Comparison of ENCODE assay signal across 7 cellular contexts in the genomic region with DNA sequence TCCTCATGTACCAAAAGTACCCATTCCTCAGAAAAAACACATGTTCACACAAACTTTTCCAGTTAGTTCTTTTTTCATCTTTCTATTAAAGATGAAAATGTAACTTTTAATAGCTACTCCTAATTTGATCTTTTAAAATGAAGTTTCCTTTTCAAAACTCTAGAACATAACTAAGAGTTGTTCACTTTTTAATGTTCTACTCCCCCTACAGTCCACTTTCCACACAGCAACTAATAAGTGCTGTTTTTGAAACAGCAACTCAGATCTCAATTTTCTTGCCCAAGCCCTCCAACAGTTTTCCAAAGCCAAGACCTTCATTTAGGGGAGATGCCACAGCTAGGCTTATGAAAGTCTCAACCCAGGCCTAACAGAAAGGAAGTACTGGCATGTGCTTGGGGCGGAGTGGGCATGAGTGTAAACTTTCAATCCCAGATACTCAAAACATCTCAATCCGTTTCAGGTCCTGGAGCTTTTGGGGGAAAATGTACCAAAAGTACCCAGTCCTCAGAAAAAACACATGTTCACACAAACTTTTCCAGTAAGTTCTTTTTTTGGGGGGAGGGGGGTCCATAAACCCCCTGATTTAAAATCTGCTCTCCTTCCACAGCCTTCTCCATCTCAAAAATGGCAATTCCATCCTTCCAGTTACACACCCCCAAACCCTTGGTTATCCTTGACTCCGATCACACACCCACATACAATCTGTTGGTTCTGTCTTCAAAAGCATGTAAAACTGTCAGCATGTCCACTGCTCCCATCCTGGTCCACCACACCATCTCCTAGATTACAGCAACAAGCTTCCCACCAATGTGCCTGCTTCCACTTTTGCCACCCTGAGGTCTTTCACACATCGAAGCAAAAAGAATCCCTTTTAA. TPM values are rescaled to one million over a fixed set of nuclear protein-coding genes. Genes with fewer than 3 reads are reported as not detected.
A peak's percentile ranks its signal among the peaks of the same experiment; 100 is the strongest.
DNase-seq lines count a peak whose midpoint lies in the region; ATAC-seq, FAIRE-seq and TF ChIP-seq lines count a peak whose summit lies in the region.

No MANE protein-coding gene starts in this region.

- H3K79me2 ChIP-seq in H9 (ENCODE audit: insufficient read depth, low read length) (peaks cover 55% of the 10 kb centered on the region), mesendoderm (ENCODE audit: control insufficient read depth, insufficient read depth, low read length) (peaks cover 66% of the 10 kb centered on the region)

- H3K27me3 Mint-ChIP-seq in Caco-2 (ENCODE audit: insufficient read depth, unreplicated experiment), result no peaks in the 10 kb centered on the region
- H3K27me3 Mint-ChIP-seq in H9 (ENCODE audit: low read depth), result no peaks in the 10 kb centered on the region; the same call in 1 of the 2 replicates

- WGBS in H9 (ENCODE audit: extremely low coverage, insufficient read length, low lambda C conversion rate), result no CpG with 5 or more reads among the region's 4 CpGs
- no CpG with 5 or more reads among the region's 4 CpGs for WGBS in mesendoderm (ENCODE audit: extremely low coverage, insufficient coverage, low lambda C conversion rate)

- H3K18ac ChIP-seq in H9 (ENCODE audit: insufficient read length, low read depth, low read length), result no peak overlapping the region
- H3K18ac ChIP-seq in mesendoderm (ENCODE audit: low read length), result no peak overlapping the region

- H3K36me3 ChIP-seq in Caco-2 (ENCODE audit: control insufficient read depth, insufficient read depth, low read length) (no peaks in the 10 kb centered on the region; the same call in 1 of the 2 replicates), mesendoderm (ENCODE audit: control insufficient read depth, insufficient read depth, low read length) (peaks cover 2% of the 10 kb centered on the region)

- no peak for ATAC-seq in HG03460 (IDR thresholded peaks at IDR 0.05; ENCODE audit: unreplicated experiment)

- H2BK15ac ChIP-seq in H9 (ENCODE audit: low read depth, low read length), result no peak overlapping the region
- no peak overlapping the region for H2BK15ac ChIP-seq in mesendoderm (replicated peaks; ENCODE audit: low read depth)

- H3K9me3 ChIP-seq in Caco-2 (no peaks in the 10 kb centered on the region), H9 (ENCODE audit: control insufficient read depth, low read depth, low read length) (no peaks in the 10 kb centered on the region)

- no peak for FAIRE-seq in GM12891 (lab: Jason Lieb, UNC)

- no peak overlapping the region for H3T11ph ChIP-seq in H9 (ENCODE audit: low read length)

- CTCF ChIA-PET in Caco-2 (lab: Charles Lee), result interaction anchor here (0.6 to 1.0 kb wide), 3 partner anchors 26 to 52 kb away, joined by 4 to 8 read pairs (median 4); no protein-coding TSS in a partner anchor

- H3K4me1 Mint-ChIP-seq in Caco-2 (ENCODE audit: low read depth, unreplicated experiment) (peaks cover 52% of the 10 kb centered on the region), H9 (peaks cover 42 to 44% of the 10 kb centered on the region in 2 experiments)

- peaks cover 42% of the 10 kb centered on the region for H3K36me3 Mint-ChIP-seq in Caco-2 (ENCODE audit: insufficient read depth, unreplicated experiment)
- peaks cover 12 to 25% (median 24%) of the 10 kb centered on the region in 3 experiments; a peak in 6 of 7 replicates for H3K36me3 Mint-ChIP-seq in H9 (ENCODE audit: insufficient read depth in 1 of 3, low read depth in 3 of 3)

- peak; percentile 55 to 60 for TF ChIP-seq CTCF in Caco-2 (IDR thresholded peaks at IDR 0.05; ENCODE audit: insufficient read depth in 1 of 2, low read depth in 1 of 2, low read length in 1 of 2, severe bottlenecking in 1 of 2, unreplicated experiment in 1 of 2)
- TF ChIP-seq CTCF in H9 (conservative IDR thresholded peaks at IDR 0.05), result peak; percentile 72

- H3K23me2 ChIP-seq in H9 (ENCODE audit: insufficient read length, low read depth, low read length, poor library complexity, severe bottlenecking), result peaks cover 14% of the 10 kb centered on the region

- no peak overlapping the region for H2BK12ac ChIP-seq in H9 (ENCODE audit: insufficient read length, low read depth, low read length)

- peak overlapping the region; percentile 82 for H3K4me2 ChIP-seq in H9 (ENCODE audit: insufficient read depth, insufficient read length, low read length)
- peak overlapping the region; percentile 98 for H3K4me2 ChIP-seq in mesendoderm (ENCODE audit: low read length)

- no peaks in the 10 kb centered on the region for H4K20me1 ChIP-seq in H9 (ENCODE audit: control insufficient read depth, insufficient read depth, insufficient read length)

- peak in 1 of 2 experiments; percentile 60 for DNase-seq in Caco-2
- DNase-seq in H9, result no peak
- DNase-seq in OCI-M1 (lab: John Stamatoyannopoulos, UW), result peak; percentile 84
- peak; percentile 53 for DNase-seq in cerebellar cortex (ENCODE audit: low spot score)
- peak; percentile 45 for DNase-seq in mesendoderm
- no peak for DNase-seq in GM12891 (ENCODE audit: insufficient read length, low spot score)

- H3K9me3 Mint-ChIP-seq in Caco-2 (ENCODE audit: unreplicated experiment) (peaks cover 4% of the 10 kb centered on the region), H9 (no peaks in the 10 kb centered on the region)

- H3K4me1 ChIP-seq in Caco-2, result peaks cover 25% of the 10 kb centered on the region
- H3K4me1 ChIP-seq in H9 (ENCODE audit: insufficient read depth, low read length), result peaks cover 7% of the 10 kb centered on the region
- peaks cover 15% of the 10 kb centered on the region for H3K4me1 ChIP-seq in mesendoderm (ENCODE audit: control insufficient read depth, low read depth, low read length)

- H3K4ac ChIP-seq in H9 (ENCODE audit: low read depth, low read length) (no peak overlapping the region), mesendoderm (ENCODE audit: low read depth, low read length) (no peak overlapping the region)

- H4K91ac ChIP-seq in H9 (ENCODE audit: insufficient read length, low read depth, low read length), result no peak overlapping the region

- H3K4me3 Mint-ChIP-seq in Caco-2 (ENCODE audit: unreplicated experiment) (peak overlapping the region; percentile 88), H9 (peak overlapping the region; percentile 98 to 99)

- H3K27ac Mint-ChIP-seq in Caco-2 (ENCODE audit: unreplicated experiment) (peak overlapping the region; percentile 30), H9 (peak overlapping the region in 2 of 3 experiments; percentile 1 to 93; a peak in 5 of 7 replicates)

- H3K27ac ChIP-seq in H9 (ENCODE audit: insufficient read length, low read depth, low read length) (no peak overlapping the region), mesendoderm (ENCODE audit: low read depth, low read length) (no peak overlapping the region)

- H2AFZ ChIP-seq in H9 (ENCODE audit: low read length), result no peak overlapping the region

- H3K14ac ChIP-seq in H9 (ENCODE audit: insufficient read depth, low read length), result no peak overlapping the region

- peak overlapping the region; percentile 79; the same call in 1 of the 2 replicates for H3K4me3 ChIP-seq in Caco-2 (ENCODE audit: low read depth, low read length)
- no peak overlapping the region for H3K4me3 ChIP-seq in mesendoderm (ENCODE audit: low read length)

- H2BK5ac ChIP-seq in H9 (ENCODE audit: insufficient read length, low read length), result no peak overlapping the region
- H2BK5ac ChIP-seq in mesendoderm (ENCODE audit: low read length), result no peak overlapping the region

- H4K5ac ChIP-seq in H9 (ENCODE audit: insufficient read length, low read depth, low read length), result no peak overlapping the region
- no peak overlapping the region for H4K5ac ChIP-seq in mesendoderm (ENCODE audit: low read length)

- no peak overlapping the region for H4K8ac ChIP-seq in H9 (replicated peaks; ENCODE audit: insufficient read length, low read depth, low read length)
- H4K8ac ChIP-seq in mesendoderm (ENCODE audit: low read depth, low read length), result no peak overlapping the region

- BruUV-seq in Caco-2 (replicated peaks; lab: Mats Ljungman, UMichigan), result no TSS peak

- H2AK5ac ChIP-seq in H9 (ENCODE audit: insufficient read length, low read length) (no peak overlapping the region), mesendoderm (ENCODE audit: low read length) (no peak overlapping the region)

- TF ChIP-seq POLR2A in GM12891 (IDR thresholded peaks at IDR 0.05; ENCODE audit: low read depth, low read length), result no peak

- H3K9ac ChIP-seq in H9 (ENCODE audit: extremely low read depth, insufficient read length, low read length), result peak overlapping the region; percentile 48
- peak overlapping the region; percentile 99 for H3K9ac ChIP-seq in mesendoderm (ENCODE audit: low read length)

- intact Hi-C loops in Caco-2 (cut with micrococcal nuclease; ENCODE audit: unreplicated experiment), result loop anchor here (1.0 to 2.0 kb wide), 3 partner anchors 51 to 165 kb away; no protein-coding TSS in a partner anchor

- H2BK120ac ChIP-seq in H9 (ENCODE audit: low read depth, low read length, poor library complexity, severe bottlenecking) (no peak overlapping the region), mesendoderm (ENCODE audit: low read depth, low read length) (no peak overlapping the region)

- H2BK20ac ChIP-seq in H9 (ENCODE audit: low read depth, low read length, poor library complexity, severe bottlenecking), result no peak overlapping the region

- POLR2A ChIA-PET in Caco-2 (lab: Charles Lee), result interaction anchor here (0.6 kb wide), 1 partner anchor 39 kb away, joined by 3 read pairs; no protein-coding TSS in a partner anchor

- H3K23ac ChIP-seq in H9 (ENCODE audit: insufficient read length, low read depth, low read length), result no peak overlapping the region
- no peak overlapping the region for H3K23ac ChIP-seq in mesendoderm (ENCODE audit: low read length)

- H3K56ac ChIP-seq in H9 (ENCODE audit: insufficient read length, low read depth, low read length), result no peak overlapping the region
- peak overlapping the region; percentile 52 for H3K56ac ChIP-seq in mesendoderm (ENCODE audit: low read length)

- H3K79me1 ChIP-seq in H9 (ENCODE audit: insufficient read depth, low read depth, low read length, poor library complexity, severe bottlenecking) (peaks cover 8% of the 10 kb centered on the region), mesendoderm (ENCODE audit: low read length) (peaks cover 16% of the 10 kb centered on the region)

- H3K27me3 ChIP-seq in Caco-2 (replicated peaks; ENCODE audit: control insufficient read depth, insufficient read depth, low read length), result no peaks in the 10 kb centered on the region
- no peaks in the 10 kb centered on the region for H3K27me3 ChIP-seq in H9 (ENCODE audit: insufficient read depth, low read length)
- no peaks in the 10 kb centered on the region for H3K27me3 ChIP-seq in mesendoderm (ENCODE audit: insufficient read depth, low read length, poor library complexity)

TF ChIP-seq in GM12891, 5 proteins besides CTCF, POLR2A, EP300 and RAD21 (continues in another document):
- TF ChIP-seq TAF1 (IDR thresholded peaks at IDR 0.05; ENCODE audit: low read depth, low read length) (no peak), PAX5 (IDR thresholded peaks at IDR 0.05; ENCODE audit: insufficient read depth, low read length, severe bottlenecking) (no peak), SPI1 (IDR thresholded peaks at IDR 0.05; ENCODE audit: low read depth, low read length) (no peak)

RNA-seq across cellular contexts. Expression of gene FBL, which starts 2.0 kb away (rescaled TPM):
- total RNA-seq in Caco-2 (2022), result 374 and 411 TPM in 2 replicates
- 621 and 625 TPM in 2 replicates for total RNA-seq in H9 (2021)
- polyA plus RNA-seq in mesendoderm (2013, experiment 1 of 2), result 572 TPM
- polyA plus RNA-seq in mesendoderm (2013, experiment 2 of 2), result 587 TPM
- polyA plus RNA-seq in GM12891 (2012; ENCODE audit: low read depth, missing spikeins), result 428 TPM

RNA-seq across cellular contexts. Expression of gene DYRK1B, which starts 10.2 kb away (rescaled TPM):
- total RNA-seq in Caco-2 (2022) (4.8 and 5.4 TPM in 2 replicates), H9 (2021) (13.6 and 14.3 TPM in 2 replicates)
- polyA plus RNA-seq in mesendoderm (2013, experiment 1 of 2), result 5.9 TPM
- 5.9 TPM for polyA plus RNA-seq in mesendoderm (2013, experiment 2 of 2)
- 7.1 TPM for polyA plus RNA-seq in GM12891 (2012; ENCODE audit: low read depth, missing spikeins)

Comparison
In these comparisons a context has a peak if more than half of its experiments do, and no peak if none do; other contexts are left out.
1. DNase-seq: peak in OCI-M1 (single experiment), cerebellar cortex (single experiment) and mesendoderm (single experiment); none in H9 (single experiment) and GM12891 (single experiment).